ENCODE assay signal across 1 cellular context in genomic region chr4:129111919-129112318, GRCh38.
TF ChIP-seq lines count a peak whose summit lies in the region.

No MANE protein-coding gene starts in this region.

TF ChIP-seq in neural cell, 6 proteins besides CTCF, POLR2A, EP300 and RAD21 (continued from another document):
- no peak for TF ChIP-seq EZH2 (IDR thresholded peaks at IDR 0.05; ENCODE audit: borderline replicate concordance, insufficient read depth, low read length, poor library complexity, severe bottlenecking)
- TF ChIP-seq SMC3 (conservative IDR thresholded peaks at IDR 0.05; ENCODE audit: poor library complexity) = no peak
- no peak for TF ChIP-seq REST (IDR thresholded peaks at IDR 0.05; ENCODE audit: borderline replicate concordance)
- TF ChIP-seq MXI1 (conservative IDR thresholded peaks at IDR 0.05; ENCODE audit: poor library complexity, severe bottlenecking) = no peak
